In the genomic region with DNA sequence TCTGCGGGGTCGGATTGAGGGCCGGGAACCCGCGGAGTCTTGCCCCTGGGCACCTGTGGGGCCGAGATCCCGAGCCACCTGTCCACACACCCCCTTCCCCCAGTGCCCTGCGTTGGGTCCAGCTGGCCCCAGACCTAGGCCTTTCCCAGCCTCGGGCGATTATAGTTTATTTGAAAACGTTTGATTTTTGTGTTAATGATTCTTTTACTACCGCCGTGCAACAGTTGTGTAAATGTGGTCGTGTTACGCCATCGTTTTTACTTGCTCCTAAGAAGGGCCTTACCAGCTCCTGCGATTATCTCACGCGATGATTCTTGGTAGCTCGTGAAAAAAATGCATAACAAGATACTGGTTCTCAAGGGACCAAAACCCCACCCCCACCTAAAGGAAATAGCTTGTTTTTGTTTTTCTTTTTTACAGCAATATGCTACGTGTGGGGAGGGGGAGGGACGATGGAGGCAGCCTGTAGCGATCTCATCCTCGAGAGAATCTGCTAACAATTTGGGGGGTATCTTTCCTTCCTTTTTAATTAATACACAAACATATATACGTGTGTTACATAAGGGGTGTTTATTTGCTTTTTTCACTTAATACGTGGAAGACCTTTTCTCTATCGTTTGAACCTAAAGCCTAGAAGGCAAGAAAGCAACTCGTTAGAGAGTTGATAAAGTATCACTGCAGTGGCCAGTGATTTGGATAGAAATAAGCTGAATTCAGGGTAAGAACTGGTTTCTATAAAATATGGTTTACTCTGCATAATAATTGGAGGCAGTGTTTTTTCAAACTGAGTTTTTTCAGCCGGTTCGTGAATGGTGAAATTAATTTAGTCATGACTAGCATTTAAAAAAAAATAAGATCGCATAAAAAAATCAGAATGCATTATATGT, we compare ENCODE assay signal across 7 cellular contexts. TPM values are rescaled to one million over a fixed set of nuclear protein-coding genes. Genes with fewer than 3 reads are reported as not detected.
DNase-seq lines count a peak whose midpoint lies in the region; ATAC-seq and TF ChIP-seq lines count a peak whose summit lies in the region.

No MANE protein-coding gene starts in this region.

- H3K9me3 Mint-ChIP-seq in nephron progenitor cell = no peaks in the 10 kb centered on the region

- H3K4me3 Mint-ChIP-seq in T-helper 17 cell (peak overlapping the region; percentile 91), nephron progenitor cell (peak overlapping the region; percentile 94)

- DNase-seq in GM03348 (ENCODE audit: low spot score) (peak; percentile 32), T-helper 17 cell (no peak), fibroblast of gingiva (ENCODE audit: low read depth) (peak; percentile 29), nephron progenitor cell (no peak), NOMO-1 (lab: John Stamatoyannopoulos, UW; ENCODE audit: unreplicated experiment in 2 of 2) (no peak)

- TF ChIP-seq CTCF in nephron progenitor cell (IDR thresholded peaks at IDR 0.05) = no peak

- no peaks in the 10 kb centered on the region for H3K36me3 Mint-ChIP-seq in T-helper 17 cell (ENCODE audit: low read depth)
- peaks cover 6% of the 10 kb centered on the region for H3K36me3 Mint-ChIP-seq in nephron progenitor cell (ENCODE audit: low read depth)

- peak overlapping the region; percentile 70 for H3K27ac Mint-ChIP-seq in T-helper 17 cell
- H3K27ac Mint-ChIP-seq in nephron progenitor cell = peak overlapping the region; percentile 96

- ATAC-seq in GM21367 (IDR thresholded peaks at IDR 0.05; ENCODE audit: unreplicated experiment) (peak; percentile 23), HG03571 (IDR thresholded peaks at IDR 0.05; ENCODE audit: unreplicated experiment) (peak; percentile 25), T-helper 17 cell (peak; percentile 57)

- no peaks in the 10 kb centered on the region for H3K9me3 ChIP-seq in T-helper 17 cell (ENCODE audit: control insufficient read depth, low read length, poor library complexity, severe bottlenecking)

- H3K27me3 Mint-ChIP-seq in T-helper 17 cell = peaks cover 42% of the 10 kb centered on the region
- H3K27me3 Mint-ChIP-seq in nephron progenitor cell (ENCODE audit: low read depth, poor library complexity) = peaks cover 24% of the 10 kb centered on the region

- H3K4me1 Mint-ChIP-seq in T-helper 17 cell (peaks cover 14% of the 10 kb centered on the region), nephron progenitor cell (peaks cover 44% of the 10 kb centered on the region)

RNA-seq across cellular contexts. Expression of gene ZDBF2, which starts 1.1 kb away (rescaled TPM):
- 10 to 100 TPM; 14.0 to 23.2 TPM for total RNA-seq in T-helper 17 cell

Comparison
In these comparisons a context has a peak if more than half of its experiments do, and no peak if none do; other contexts are left out.
1. DNase-seq: peak in GM03348 (single experiment) and fibroblast of gingiva (single experiment); none in T-helper 17 cell (0 of 3), nephron progenitor cell (single experiment) and NOMO-1 (0 of 2).
2. Peak in every context shown above with its lines, with median percentiles within 50 percentile points of each other: ATAC-seq.